Comparison of ENCODE assay signal across 11 cellular contexts in the genomic region with DNA sequence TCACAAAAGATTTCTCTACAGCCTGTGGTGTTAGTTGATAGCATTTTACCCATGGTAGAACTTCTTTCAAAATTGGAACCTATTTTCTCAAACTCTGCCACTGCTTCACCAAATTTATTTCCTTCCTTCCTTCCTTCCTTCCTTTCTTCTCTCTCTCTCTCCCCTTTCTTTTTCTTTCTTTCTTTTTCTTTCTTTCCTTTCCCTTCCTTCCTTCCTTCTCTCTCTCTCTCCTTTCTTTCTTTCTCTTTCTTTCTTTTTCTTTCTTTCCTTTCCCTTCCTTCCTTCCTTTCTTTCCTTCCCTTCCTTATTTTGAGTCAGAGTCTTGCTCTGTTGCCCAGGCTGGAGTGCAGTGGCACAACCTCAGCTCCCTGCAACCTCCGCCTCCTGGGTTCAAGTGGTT. TPM values are rescaled to one million over a fixed set of nuclear protein-coding genes. Genes with fewer than 3 reads are reported as not detected.
DNase-seq lines count a peak whose midpoint lies in the region; ATAC-seq, FAIRE-seq and TF ChIP-seq lines count a peak whose summit lies in the region.
"Not testable (repeated sequence)": the region's sequence is repeated elsewhere in the genome, so short reads cannot be mapped to it uniquely, and the experiment has no call there.
"Had no signal": no experiment of that assay in that cellular context is flagged by ENCODE, and none has a peak within 500 bp of the region (broad histone marks: within the 10 kb centered on the region; RNA-seq: fewer than 3 reads in every experiment).

No MANE protein-coding gene starts in this region.

- 100% methylated on average over 1 of the region's 1 CpG for WGBS in GM12878 (ENCODE audit: insufficient coverage, insufficient replicate concordance, low lambda C conversion rate, missing lambda C conversion rate)

- not testable (repeated sequence) for TF ChIP-seq POLR2A in GM12878 (IDR thresholded peaks at IDR 0.05; ENCODE audit: low read depth, low read length)

- H3K27ac Mint-ChIP-seq in CD4-positive, CD25-positive, alpha-beta regulatory T cell: peak overlapping the region; percentile 83 to 86 (median 83)
- peak overlapping the region; percentile 86 for H3K27ac Mint-ChIP-seq in T-helper 17 cell
- peak overlapping the region; percentile 7 for H3K27ac Mint-ChIP-seq in dendritic cell treated with granulocyte-macrophage colony-stimulating factor and Interleukin-4, amounts not matched to agents 40 ng/mL and 50 ng/mL, for 4 days
- H3K27ac Mint-ChIP-seq in naive thymus-derived CD4-positive, alpha-beta T cell: peak overlapping the region in 7 of 9 donors; percentile 64 to 90 (median 87)

- FAIRE-seq in GM12878 (lab: Jason Lieb, UNC): not testable (repeated sequence)

- H3K9me3 Mint-ChIP-seq in CD4-positive, CD25-positive, alpha-beta regulatory T cell; dendritic cell treated with granulocyte-macrophage colony-stimulating factor and Interleukin-4, amounts not matched to agents 40 ng/mL and 50 ng/mL, for 4 days: not testable (repeated sequence)
- H3K9me3 Mint-ChIP-seq in naive thymus-derived CD4-positive, alpha-beta T cell: peaks cover 0 to 17% (median 0%) of the 10 kb centered on the region in 11 donors

- H3K4me2 ChIP-seq in GM12878 (ENCODE audit: control insufficient read depth, insufficient read depth): 0 out of 2 replicates have a peak overlapping the region, but pooled peaks have one; percentile 12

- H3K36me3 ChIP-seq in CD4-positive, CD25-positive, alpha-beta regulatory T cell (ENCODE audit: control insufficient read depth, insufficient read depth, low read length); HEK293 (ENCODE audit: control insufficient read depth in 2 of 2, insufficient read depth in 1 of 2, low read length in 2 of 2); GM12878 (ENCODE audit: control insufficient read depth in 2 of 2, insufficient read depth in 2 of 2, low read length in 1 of 2); naive thymus-derived CD4-positive, alpha-beta T cell (ENCODE audit: control insufficient read depth in 2 of 3, insufficient read depth in 3 of 3, low read length in 3 of 3): not testable (repeated sequence)

- not testable (repeated sequence) for TF ChIP-seq EP300 in GM12878 (IDR thresholded peaks at IDR 0.05; ENCODE audit: borderline replicate concordance in 1 of 2, control insufficient read depth in 1 of 2, low read depth in 2 of 2, low read length in 2 of 2)

- H3K27me3 ChIP-seq in CD4-positive, CD25-positive, alpha-beta regulatory T cell (ENCODE audit: control insufficient read depth, insufficient read depth, low read length); GM12878 (replicated peaks in 1 of 2; ENCODE audit: control insufficient read depth in 2 of 2, insufficient read depth in 2 of 2, low read length in 1 of 2); naive thymus-derived CD4-positive, alpha-beta T cell (ENCODE audit: control insufficient read depth in 2 of 2, insufficient read depth in 2 of 2, low read length in 2 of 2): not testable (repeated sequence)

- H3K4me1 Mint-ChIP-seq in CD4-positive, CD25-positive, alpha-beta regulatory T cell: peaks cover 13 to 58% (median 34%) of the 10 kb centered on the region in 4 donors
- H3K4me1 Mint-ChIP-seq in T-helper 17 cell: peaks cover 44% of the 10 kb centered on the region
- not testable (repeated sequence) for H3K4me1 Mint-ChIP-seq in dendritic cell treated with granulocyte-macrophage colony-stimulating factor and Interleukin-4, amounts not matched to agents 40 ng/mL and 50 ng/mL, for 4 days (ENCODE audit: low read depth)
- H3K4me1 Mint-ChIP-seq in naive thymus-derived CD4-positive, alpha-beta T cell: peaks cover 26 to 86% (median 79%) of the 10 kb centered on the region in 7 donors

- intact Hi-C loops in GM12878 (cut with micrococcal nuclease; ENCODE audit: unreplicated experiment); dendritic cell treated with granulocyte-macrophage colony-stimulating factor and Interleukin-4, amounts not matched to agents 40 ng/mL and 50 ng/mL, for 4 days (cut with micrococcal nuclease); naive thymus-derived CD4-positive, alpha-beta T cell (cut with micrococcal nuclease): not testable (repeated sequence)
- intact Hi-C loops in sciatic nerve (cut with DNase I): loop anchor here (5.0 kb wide), 1 partner anchor 43 kb away; no protein-coding TSS in a partner anchor

- not testable (repeated sequence) for H3K9me3 ChIP-seq in CD4-positive, CD25-positive, alpha-beta regulatory T cell (ENCODE audit: control insufficient read depth in 2 of 2, low read length in 2 of 2); HEK293 (ENCODE audit: control insufficient read depth, insufficient read depth, low read depth, low read length); T-helper 17 cell (ENCODE audit: control insufficient read depth, low read length, poor library complexity, severe bottlenecking); GM12878 (replicated peaks; ENCODE audit: control insufficient read depth, insufficient read depth, low read length); naive thymus-derived CD4-positive, alpha-beta T cell (ENCODE audit: control insufficient read depth in 2 of 3, low read length in 3 of 3)

- not testable (repeated sequence) for H4K20me1 ChIP-seq in GM12878 (ENCODE audit: control insufficient read depth, insufficient read depth)

- BruUV-seq in GM12878 (replicated peaks; lab: Mats Ljungman, UMichigan): not testable (repeated sequence)

- RAD21 ChIA-PET in GM12878 (lab: Charles Lee; ENCODE audit: unreplicated experiment): interaction anchor here (5.0 to 23.0 kb wide), 3 partner anchors 9 to 60 kb away, joined by 24 to 633 read pairs (median 413); a partner anchor contains a TSS

- POLR2A ChIA-PET in HEK293 (lab: Yijun Ruan, JAX); naive thymus-derived CD4-positive, alpha-beta T cell (lab: Charles Lee): not testable (repeated sequence)
- POLR2A ChIA-PET in GM12878 (lab: Charles Lee): interaction anchor here (1.3 to 14.2 kb wide), 2 partner anchors 10 to 61 kb away, joined by 5 to 199 read pairs; a partner anchor contains a TSS

- in situ Hi-C loops in GM12878 (cut with MboI): not testable (repeated sequence)

- H3K4me1 ChIP-seq in CD4-positive, CD25-positive, alpha-beta regulatory T cell (ENCODE audit: control insufficient read depth, insufficient read depth, low read length, poor library complexity, severe bottlenecking): peaks cover 19% of the 10 kb centered on the region
- H3K4me1 ChIP-seq in HEK293 (ENCODE audit: control insufficient read depth, insufficient read depth, low read length): not testable (repeated sequence)
- H3K4me1 ChIP-seq in GM12878 (ENCODE audit: control insufficient read depth, insufficient read depth, low read length): peaks cover 68% of the 10 kb centered on the region
- peaks cover 6 to 45% of the 10 kb centered on the region in 2 donors for H3K4me1 ChIP-seq in naive thymus-derived CD4-positive, alpha-beta T cell (ENCODE audit: control insufficient read depth in 2 of 2, insufficient read depth in 2 of 2, low read length in 2 of 2)

- ATAC-seq in CD4-positive, CD25-positive, alpha-beta regulatory T cell (ENCODE audit: low read depth in 2 of 2); T-helper 17 cell; GM12878; naive thymus-derived CD4-positive, alpha-beta T cell; sciatic nerve: not testable (repeated sequence)

- not testable (repeated sequence) for TF ChIP-seq CTCF in HEK293 (tag by site-specific recombination; IDR thresholded peaks at IDR 0.05); GM12878 (IDR thresholded peaks at IDR 0.05 in 2 of 3, conservative IDR thresholded peaks at IDR 0.05 in 1 of 3; ENCODE audit: control insufficient read depth in 2 of 3, extremely low read depth in 1 of 3, insufficient read depth in 1 of 3, low read depth in 3 of 3, low read length in 3 of 3)

- H3K36me3 Mint-ChIP-seq in CD4-positive, CD25-positive, alpha-beta regulatory T cell; T-helper 17 cell (ENCODE audit: low read depth): not testable (repeated sequence)
- H3K36me3 Mint-ChIP-seq in dendritic cell treated with granulocyte-macrophage colony-stimulating factor and Interleukin-4, amounts not matched to agents 40 ng/mL and 50 ng/mL, for 4 days (ENCODE audit: low read depth): peaks cover 14% of the 10 kb centered on the region
- peaks cover 0 to 19% (median 5%) of the 10 kb centered on the region in 5 donors for H3K36me3 Mint-ChIP-seq in naive thymus-derived CD4-positive, alpha-beta T cell

- not testable (repeated sequence) for H2AFZ ChIP-seq in GM12878 (ENCODE audit: control insufficient read depth, low read depth, low read length)

- CTCF ChIA-PET in HEK293 (lab: Yijun Ruan, JAX) (interaction anchor here (0.7 kb wide), 1 partner anchor 237 kb away, joined by 3 read pairs; no protein-coding TSS in a partner anchor), GM12878 (lab: Yijun Ruan, JAX) (interaction anchor here (21.5 kb wide), 1 partner anchor 42 kb away, joined by 866 read pairs; no protein-coding TSS in a partner anchor)
- CTCF ChIA-PET in naive thymus-derived CD4-positive, alpha-beta T cell (lab: Charles Lee): interaction anchor here (0.6 to 0.7 kb wide), 2 partner anchors 582 to 1134 kb away, joined by 3 read pairs; no protein-coding TSS in a partner anchor

- not testable (repeated sequence) for H3K27ac ChIP-seq in CD4-positive, CD25-positive, alpha-beta regulatory T cell (ENCODE audit: insufficient read depth, low read length, poor library complexity, severe bottlenecking); HEK293 (ENCODE audit: extremely low read depth, low read depth, low read length); GM12878 (ENCODE audit: control insufficient read depth, insufficient read depth); naive thymus-derived CD4-positive, alpha-beta T cell (ENCODE audit: low read depth, low read length)

- TF ChIP-seq RAD21 in GM12878 (IDR thresholded peaks at IDR 0.05; ENCODE audit: insufficient read depth, low read depth, low read length): not testable (repeated sequence)

- H3K4me3 Mint-ChIP-seq in CD4-positive, CD25-positive, alpha-beta regulatory T cell; T-helper 17 cell; dendritic cell treated with granulocyte-macrophage colony-stimulating factor and Interleukin-4, amounts not matched to agents 40 ng/mL and 50 ng/mL, for 4 days: not testable (repeated sequence)
- H3K4me3 Mint-ChIP-seq in naive thymus-derived CD4-positive, alpha-beta T cell: peak overlapping the region in 3 of 10 donors; percentile 19 to 66 (median 25)

- SMC1A ChIA-PET in GM12878 (lab: Charles Lee; ENCODE audit: uncharacterized antibody, unreplicated experiment): interaction anchor here (1.7 to 26.5 kb wide), 4 partner anchors 7 to 60 kb away, joined by 5 to 718 read pairs (median 206); a partner anchor contains a TSS

- DNase-seq in CD4-positive, CD25-positive, alpha-beta regulatory T cell; T-helper 17 cell; GM12878 (ENCODE audit: low read depth, low spot score); naive thymus-derived CD4-positive, alpha-beta T cell: not testable (repeated sequence)
- peak; percentile 25 for DNase-seq in sciatic nerve (ENCODE audit: low spot score)

- not testable (repeated sequence) for H3K27me3 Mint-ChIP-seq in CD4-positive, CD25-positive, alpha-beta regulatory T cell; T-helper 17 cell; dendritic cell treated with granulocyte-macrophage colony-stimulating factor and Interleukin-4, amounts not matched to agents 40 ng/mL and 50 ng/mL, for 4 days; naive thymus-derived CD4-positive, alpha-beta T cell

- H3K79me2 ChIP-seq in GM12878 (ENCODE audit: control insufficient read depth, insufficient read depth, low read length): not testable (repeated sequence)

- H3K9ac ChIP-seq in GM12878 (ENCODE audit: control insufficient read depth, insufficient read depth, low read length): not testable (repeated sequence)

- not testable (repeated sequence) for H3K4me3 ChIP-seq in CD4-positive, CD25-positive, alpha-beta regulatory T cell (ENCODE audit: low read depth, low read length); HEK293 (ENCODE audit: low read depth, low read length); GM12878; naive thymus-derived CD4-positive, alpha-beta T cell (ENCODE audit: low read length)

RNA-seq across cellular contexts. Expression of a gene that starts 11.9 kb away (rescaled TPM):
- 173 TPM for total RNA-seq in CD4-positive, CD25-positive, alpha-beta regulatory T cell
- polyA plus RNA-seq in CD4-positive, CD25-positive, alpha-beta regulatory T cell: 100 to 1,000 TPM; 241 to 295 (median 260) TPM
- total RNA-seq in T-helper 17 cell (100 to 1,000 TPM; 139 to 177 TPM), GM12878 (2014; rRNA removed) (177 and 189 TPM in 2 replicates), GM12878 (2014; rRNA removed; fragmentation: Illumina TruSeq; extraction: Trizol) (109 and 113 TPM in 2 replicates), GM12878 (2021) (102 and 108 TPM in 2 replicates), sciatic nerve (132 TPM)
- total RNA-seq in GM12878 (2013; cell fraction: nucleolus; rRNA removed): 104 and 106 TPM in 2 replicates
- polyA plus RNA-seq in GM12878 (2011; ENCODE audit: low read depth): 160 TPM
- polyA plus RNA-seq in GM12878 (2011; rRNA removed) (247 and 284 TPM in 2 replicates), GM12878 (2014; fragmentation: Illumina TruSeq; extraction: Trizol) (122 and 127 TPM in 2 replicates), GM12878 (2014; fragmentation: Nextera tagmentation; extraction: Ambion mirVana) (10 to 100 TPM; 32.8 to 66.1 TPM), GM12878 (2014; rRNA removed) (132 and 135 TPM in 2 replicates), GM12878 (2016; fragmentation: Nextera tagmentation; extraction: Ambion mirVana) (100 to 1,000 TPM; 248 to 260 TPM)
- polyA plus RNA-seq in GM12878 (2011; cell fraction: cytosol; rRNA removed): 166 and 191 TPM in 2 replicates
- polyA plus RNA-seq in GM12878 (2011; cell fraction: nucleus; rRNA removed): 213 and 333 TPM in 2 replicates
- 148 and 150 TPM in 2 replicates for polyA plus RNA-seq in GM12878 (2012)
- polyA minus RNA-seq in GM12878 (2011; rRNA and poly(A)+ RNA removed): 128 and 131 TPM in 2 replicates
- polyA minus RNA-seq in GM12878 (2011; cell fraction: cytosol; rRNA and poly(A)+ RNA removed): 38.4 and 44.5 TPM in 2 replicates
- polyA minus RNA-seq in GM12878 (2011; cell fraction: nucleus; rRNA and poly(A)+ RNA removed): 87.0 and 88.1 TPM in 2 replicates
- total RNA-seq in naive thymus-derived CD4-positive, alpha-beta T cell: 100 to 1,000 TPM in 4 of 5 experiments, 10 to 100 TPM in 1; 51.7 to 212 (median 191) TPM
- 100 to 1,000 TPM; 325 to 401 TPM for polyA plus RNA-seq in naive thymus-derived CD4-positive, alpha-beta T cell

RNA-seq across cellular contexts. Expression of a gene that starts 13.3 kb away (rescaled TPM):
- 107 TPM for total RNA-seq in CD4-positive, CD25-positive, alpha-beta regulatory T cell
- 10 to 100 TPM; 25.3 to 37.6 (median 32.2) TPM for polyA plus RNA-seq in CD4-positive, CD25-positive, alpha-beta regulatory T cell
- total RNA-seq in T-helper 17 cell (100 to 1,000 TPM in 1 of 2 donors, 10 to 100 TPM in 1; 85.3 to 107 TPM), GM12878 (2014; rRNA removed) (157 and 179 TPM in 2 replicates), GM12878 (2014; rRNA removed; fragmentation: Illumina TruSeq; extraction: Trizol) (80.8 and 82.6 TPM in 2 replicates), GM12878 (2021) (70.2 and 70.8 TPM in 2 replicates), sciatic nerve (56.4 TPM)
- 313 and 332 TPM in 2 replicates for total RNA-seq in GM12878 (2013; cell fraction: nucleolus; rRNA removed)
- 47.8 TPM for polyA plus RNA-seq in GM12878 (2011; ENCODE audit: low read depth)
- polyA plus RNA-seq in GM12878 (2011; rRNA removed) (49.7 and 53.7 TPM in 2 replicates), GM12878 (2014; fragmentation: Illumina TruSeq; extraction: Trizol) (49.3 and 52.8 TPM in 2 replicates), GM12878 (2014; fragmentation: Nextera tagmentation; extraction: Ambion mirVana) (10 to 100 TPM in 1 of 2 experiments, 1 to 10 TPM in 1; 8.8 to 16.1 TPM), GM12878 (2014; rRNA removed) (59.5 and 83.2 TPM in 2 replicates), GM12878 (2016; fragmentation: Nextera tagmentation; extraction: Ambion mirVana) (10 to 100 TPM; 51.1 to 56.2 TPM)
- 34.6 and 39.2 TPM in 2 replicates for polyA plus RNA-seq in GM12878 (2011; cell fraction: cytosol; rRNA removed)
- 112 and 140 TPM in 2 replicates for polyA plus RNA-seq in GM12878 (2011; cell fraction: nucleus; rRNA removed)
- 51.0 and 51.2 TPM in 2 replicates for polyA plus RNA-seq in GM12878 (2012)
- polyA minus RNA-seq in GM12878 (2011; rRNA and poly(A)+ RNA removed): 82.6 and 88.4 TPM in 2 replicates
- 23.0 and 24.8 TPM in 2 replicates for polyA minus RNA-seq in GM12878 (2011; cell fraction: cytosol; rRNA and poly(A)+ RNA removed)
- polyA minus RNA-seq in GM12878 (2011; cell fraction: nucleus; rRNA and poly(A)+ RNA removed): 166 and 282 TPM in 2 replicates
- total RNA-seq in naive thymus-derived CD4-positive, alpha-beta T cell: 10 to 100 TPM; 80.0 to 99.3 (median 87.6) TPM
- 10 to 100 TPM; 34.3 to 49.2 TPM for polyA plus RNA-seq in naive thymus-derived CD4-positive, alpha-beta T cell

RNA-seq across cellular contexts. Expression of a gene that starts 23.6 kb away (rescaled TPM):
- total RNA-seq in CD4-positive, CD25-positive, alpha-beta regulatory T cell: 5.9 TPM
- polyA plus RNA-seq in CD4-positive, CD25-positive, alpha-beta regulatory T cell: 1 to 10 TPM in 2 of 4 donors, under 1 TPM in 1, not detected in 1; 0.90 to 3.5 (median 1.5) TPM
- 1 to 10 TPM; 3.9 to 5.0 TPM for total RNA-seq in T-helper 17 cell
- 0.27 TPM in 1 of 2 replicates, not detected in the other for total RNA-seq in GM12878 (2013; cell fraction: nucleolus; rRNA removed)
- total RNA-seq in GM12878 (2014; rRNA removed): 0.05 and 0.11 TPM in 2 replicates
- not detected in 2 replicates for total RNA-seq in GM12878 (2014; rRNA removed; fragmentation: Illumina TruSeq; extraction: Trizol)
- 0.44 TPM in 1 of 2 replicates, not detected in the other for total RNA-seq in GM12878 (2021)
- polyA plus RNA-seq in GM12878 (2011; ENCODE audit: low read depth): 0.22 TPM
- 0.23 and 0.29 TPM in 2 replicates for polyA plus RNA-seq in GM12878 (2011; rRNA removed)
- 0.19 and 0.35 TPM in 2 replicates for polyA plus RNA-seq in GM12878 (2011; cell fraction: cytosol; rRNA removed)
- 0.59 and 0.67 TPM in 2 replicates for polyA plus RNA-seq in GM12878 (2011; cell fraction: nucleus; rRNA removed)
- 0.12 and 0.53 TPM in 2 replicates for polyA plus RNA-seq in GM12878 (2012)
- not detected in 2 replicates for polyA plus RNA-seq in GM12878 (2014; fragmentation: Illumina TruSeq; extraction: Trizol)
- not detected for polyA plus RNA-seq in GM12878 (2014; fragmentation: Nextera tagmentation; extraction: Ambion mirVana)
- polyA plus RNA-seq in GM12878 (2014; rRNA removed): 0.08 TPM in 1 of 2 replicates, not detected in the other
- polyA plus RNA-seq in GM12878 (2016; fragmentation: Nextera tagmentation; extraction: Ambion mirVana): under 1 TPM; 0.15 to 0.19 TPM
- polyA minus RNA-seq in GM12878 (2011; rRNA and poly(A)+ RNA removed): 0.41 and 0.51 TPM in 2 replicates
- not detected in 2 replicates for polyA minus RNA-seq in GM12878 (2011; cell fraction: cytosol; rRNA and poly(A)+ RNA removed)
- 0.12 and 0.48 TPM in 2 replicates for polyA minus RNA-seq in GM12878 (2011; cell fraction: nucleus; rRNA and poly(A)+ RNA removed)
- 1 to 10 TPM in 2 of 5 experiments, under 1 TPM in 2, not detected in 1; 0.27 to 1.6 (median 0.81) TPM for total RNA-seq in naive thymus-derived CD4-positive, alpha-beta T cell
- polyA plus RNA-seq in naive thymus-derived CD4-positive, alpha-beta T cell: under 1 TPM; 0.13 to 0.59 TPM
- total RNA-seq in sciatic nerve: 31.1 TPM
- total RNA-seq: A172; A673; CD8-positive, alpha-beta memory T cell; H9 had no signal

RNA-seq across cellular contexts. Expression of a gene that starts 59.2 kb away (rescaled TPM):
- total RNA-seq in CD4-positive, CD25-positive, alpha-beta regulatory T cell: 5.4 TPM
- 1 to 10 TPM in 3 of 4 donors, under 1 TPM in 1; 0.79 to 4.7 (median 2.3) TPM for polyA plus RNA-seq in CD4-positive, CD25-positive, alpha-beta regulatory T cell
- 1 to 10 TPM; 4.4 to 5.1 TPM for total RNA-seq in T-helper 17 cell
- total RNA-seq in GM12878 (2013; cell fraction: nucleolus; rRNA removed): 11.8 and 14.2 TPM in 2 replicates
- total RNA-seq in GM12878 (2014; rRNA removed): 7.3 and 7.6 TPM in 2 replicates
- total RNA-seq in GM12878 (2014; rRNA removed; fragmentation: Illumina TruSeq; extraction: Trizol): 4.1 and 5.1 TPM in 2 replicates
- total RNA-seq in GM12878 (2021): 6.2 and 7.9 TPM in 2 replicates
- 3.9 TPM for polyA plus RNA-seq in GM12878 (2011; ENCODE audit: low read depth)
- polyA plus RNA-seq in GM12878 (2011; rRNA removed): 0.68 and 1.1 TPM in 2 replicates
- 2.2 and 2.3 TPM in 2 replicates for polyA plus RNA-seq in GM12878 (2011; cell fraction: cytosol; rRNA removed)
- 4.7 and 7.7 TPM in 2 replicates for polyA plus RNA-seq in GM12878 (2011; cell fraction: nucleus; rRNA removed)
- 4.9 and 6.6 TPM in 2 replicates for polyA plus RNA-seq in GM12878 (2012)
- polyA plus RNA-seq in GM12878 (2014; fragmentation: Illumina TruSeq; extraction: Trizol): 3.3 and 3.5 TPM in 2 replicates
- polyA plus RNA-seq in GM12878 (2014; fragmentation: Nextera tagmentation; extraction: Ambion mirVana): 1 to 10 TPM; 3.2 to 3.3 TPM
- 3.2 and 4.8 TPM in 2 replicates for polyA plus RNA-seq in GM12878 (2014; rRNA removed)
- polyA plus RNA-seq in GM12878 (2016; fragmentation: Nextera tagmentation; extraction: Ambion mirVana): 1 to 10 TPM; 8.4 to 9.4 TPM
- 3.4 and 7.1 TPM in 2 replicates for polyA minus RNA-seq in GM12878 (2011; rRNA and poly(A)+ RNA removed)
- polyA minus RNA-seq in GM12878 (2011; cell fraction: cytosol; rRNA and poly(A)+ RNA removed): 2.1 and 3.6 TPM in 2 replicates
- polyA minus RNA-seq in GM12878 (2011; cell fraction: nucleus; rRNA and poly(A)+ RNA removed): 7.4 and 9.4 TPM in 2 replicates
- 1 to 10 TPM; 2.8 to 9.7 (median 6.9) TPM for total RNA-seq in naive thymus-derived CD4-positive, alpha-beta T cell
- 1 to 10 TPM; 1.6 to 2.7 TPM for polyA plus RNA-seq in naive thymus-derived CD4-positive, alpha-beta T cell
- total RNA-seq in sciatic nerve: 8.2 TPM

RNA-seq across cellular contexts. Expression of a gene that starts 59.4 kb away (rescaled TPM):
- total RNA-seq in CD4-positive, CD25-positive, alpha-beta regulatory T cell: 218 TPM
- polyA plus RNA-seq in CD4-positive, CD25-positive, alpha-beta regulatory T cell: 100 to 1,000 TPM; 722 to 844 (median 818) TPM
- 100 to 1,000 TPM in 1 of 2 donors, 10 to 100 TPM in 1; 91.3 to 131 TPM for total RNA-seq in T-helper 17 cell
- 102 and 112 TPM in 2 replicates for total RNA-seq in GM12878 (2013; cell fraction: nucleolus; rRNA removed)
- 31.4 and 31.5 TPM in 2 replicates for total RNA-seq in GM12878 (2014; rRNA removed)
- 15.2 and 17.0 TPM in 2 replicates for total RNA-seq in GM12878 (2014; rRNA removed; fragmentation: Illumina TruSeq; extraction: Trizol)
- 20.7 and 21.0 TPM in 2 replicates for total RNA-seq in GM12878 (2021)
- polyA plus RNA-seq in GM12878 (2011; ENCODE audit: low read depth): 24.8 TPM
- polyA plus RNA-seq in GM12878 (2011; rRNA removed): 10.6 and 24.1 TPM in 2 replicates
- polyA plus RNA-seq in GM12878 (2011; cell fraction: cytosol; rRNA removed): 39.6 and 46.7 TPM in 2 replicates
- polyA plus RNA-seq in GM12878 (2011; cell fraction: nucleus; rRNA removed): 17.9 and 23.7 TPM in 2 replicates
- 44.5 and 45.4 TPM in 2 replicates for polyA plus RNA-seq in GM12878 (2012)
- polyA plus RNA-seq in GM12878 (2014; fragmentation: Illumina TruSeq; extraction: Trizol): 8.7 and 25.8 TPM in 2 replicates
- 1 to 10 TPM; 3.2 to 5.3 TPM for polyA plus RNA-seq in GM12878 (2014; fragmentation: Nextera tagmentation; extraction: Ambion mirVana)
- 32.3 and 33.3 TPM in 2 replicates for polyA plus RNA-seq in GM12878 (2014; rRNA removed)
- polyA plus RNA-seq in GM12878 (2016; fragmentation: Nextera tagmentation; extraction: Ambion mirVana): 10 to 100 TPM; 23.6 to 29.5 TPM
- 19.2 and 29.2 TPM in 2 replicates for polyA minus RNA-seq in GM12878 (2011; rRNA and poly(A)+ RNA removed)
- 4.7 and 6.8 TPM in 2 replicates for polyA minus RNA-seq in GM12878 (2011; cell fraction: cytosol; rRNA and poly(A)+ RNA removed)
- polyA minus RNA-seq in GM12878 (2011; cell fraction: nucleus; rRNA and poly(A)+ RNA removed): 4.2 and 6.7 TPM in 2 replicates
- total RNA-seq in naive thymus-derived CD4-positive, alpha-beta T cell: 100 to 1,000 TPM in 4 of 5 experiments, 10 to 100 TPM in 1; 54.3 to 217 (median 154) TPM
- 100 to 1,000 TPM; 530 to 831 TPM for polyA plus RNA-seq in naive thymus-derived CD4-positive, alpha-beta T cell
- total RNA-seq in sciatic nerve: 12.3 TPM

Comparison
In these comparisons a context has a peak if more than half of its experiments do, and no peak if none do; other contexts are left out.
1. H3K27ac Mint-ChIP-seq: peak in every context shown above with its lines; median percentile 87 in naive thymus-derived CD4-positive, alpha-beta T cell; 86 in T-helper 17 cell; 83 in CD4-positive, CD25-positive, alpha-beta regulatory T cell; 7 in dendritic cell treated with granulocyte-macrophage colony-stimulating factor and Interleukin-4, amounts not matched to agents 40 ng/mL and 50 ng/mL, for 4 days.